In the genomic region with DNA sequence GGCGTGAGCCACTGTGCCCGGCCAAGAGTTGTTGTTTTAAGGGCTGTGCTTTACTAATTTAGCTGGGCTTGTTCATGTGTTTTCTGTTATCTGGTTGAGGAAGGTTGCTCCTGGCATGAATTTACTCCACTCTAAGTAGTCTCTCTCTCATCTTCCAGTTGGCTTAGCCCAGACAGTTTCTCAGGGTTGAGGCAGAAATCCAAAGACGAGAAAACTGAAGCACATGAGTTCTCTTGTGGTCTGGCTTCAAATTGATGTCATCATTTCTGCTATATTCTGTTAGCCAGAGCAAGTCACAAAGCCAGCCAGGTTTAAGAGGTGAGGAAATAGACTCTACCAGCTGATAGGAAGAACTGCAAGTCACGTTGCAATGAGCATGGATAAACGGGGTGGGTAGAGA, we compare ENCODE assay signal across 22 cellular contexts.
"Had no signal": no experiment of that assay in that cellular context is flagged by ENCODE, and none has a peak within 500 bp of the region (broad histone marks: within the 10 kb centered on the region; RNA-seq: fewer than 3 reads in every experiment).

No MANE protein-coding gene starts in this region.

- H3K36me3 ChIP-seq: MG63 had no signal

- DNase-seq: activated B cell treated with CpG ODN at 0.5 μM for 24 hours; activated CD4-positive, alpha-beta memory T cell treated with anti-CD3 and anti-CD28 coated beads for 36 hours; activated CD4-positive, alpha-beta T cell treated with anti-CD3 and anti-CD28 coated beads, Interleukin-2, amount 10 ng/mL, durations not matched to agents 7 days and 5 days; activated CD8-positive, alpha-beta memory T cell treated with anti-CD3 and anti-CD28 coated beads for 24 hours; activated gamma-delta T cell; activated naive CD4-positive, alpha-beta T cell treated with anti-CD3 and anti-CD28 coated beads for 36 hours; activated T-cell treated with anti-CD3 and anti-CD28 coated beads for 4 hours; activated T-cell treated with anti-CD3 and anti-CD28 coated beads, Interleukin-2, amount 50 U/mL, for 48 hours; cerebellar nuclear complex; MG63; MV-4-11; NCI-H1105; NCI-H1436 treated with DMSO at 0.1 percent for 48 hours; NCI-H187 treated with DMSO at 0.1 percent for 48 hours; NCI-H2081 treated with DMSO at 0.1 percent for 48 hours; NCI-H446; NCI-H524; PC-3; SIG-M5; T-helper 2 cell; T1000 had no signal

- H3K27me3 ChIP-seq: MG63 had no signal

- ATAC-seq: activated T-helper 17 cell treated with anti-CD3 and anti-CD28 coated beads, Interleukin-2, amount 50 U/mL, for 72 hours; PC-3 had no signal

- H3K4me3 ChIP-seq: MG63 had no signal
